In genomic region chr21:24428539-24429186, GRCh38 we compare ENCODE assay signal across 8 cellular contexts.
DNase-seq lines count a peak whose midpoint lies in the region; ATAC-seq, FAIRE-seq and TF ChIP-seq lines count a peak whose summit lies in the region.

No MANE protein-coding gene starts in this region.

- DNase-seq in GM12892 (ENCODE audit: insufficient read length): no peak
- no peak for DNase-seq in NCI-H510A (lab: John Stamatoyannopoulos, UW)
- no peak for DNase-seq in erythroblast (lab: John Stamatoyannopoulos, UW)
- DNase-seq in HuH-7.5 (ENCODE audit: low spot score): no peak
- DNase-seq in GM23248: no peak

- H3K4me2 ChIP-seq in GM23248 (ENCODE audit: unreplicated experiment): no peak overlapping the region

- in situ Hi-C loops in GM23248 (cut with MboI): no loop called here

- no peak overlapping the region for H3K27ac ChIP-seq in duodenal mucosa (ENCODE audit: low read depth, low read length)
- no peak overlapping the region for H3K27ac ChIP-seq in GM23248

- H3K9ac ChIP-seq in duodenal mucosa (ENCODE audit: low read depth in 1 of 2, low read length in 2 of 2) (no peak overlapping the region), GM23248 (no peak overlapping the region)

- H2AFZ ChIP-seq in GM23248: no peak overlapping the region

- H4K20me1 ChIP-seq in GM23248 (ENCODE audit: insufficient read depth): no peaks in the 10 kb centered on the region

- H3K79me2 ChIP-seq in GM23248 (ENCODE audit: insufficient read depth): no peaks in the 10 kb centered on the region

- TF ChIP-seq POLR2A in GM12892 (IDR thresholded peaks at IDR 0.05; ENCODE audit: low read depth, low read length) (no peak), erythroblast (IDR thresholded peaks at IDR 0.05; ENCODE audit: low read length) (no peak)

- FAIRE-seq in GM12892 (lab: Jason Lieb, UNC): peak; percentile 33

- no peaks in the 10 kb centered on the region for H3F3A ChIP-seq in GM23248 (ENCODE audit: insufficient read depth)

- H3K9me3 ChIP-seq in duodenal mucosa (ENCODE audit: control insufficient read depth in 1 of 2, low read length in 2 of 2): peaks cover 4 to 6% of the 10 kb centered on the region in 2 donors
- no peaks in the 10 kb centered on the region for H3K9me3 ChIP-seq in GM23248 (ENCODE audit: low read depth)

- no peaks in the 10 kb centered on the region for H3K9me2 ChIP-seq in GM23248 (ENCODE audit: insufficient read depth)

- 21 to 25% methylated on average over 7 of the region's 7 CpGs for WGBS in GM23248 (ENCODE audit: low coverage in 1 of 2, low lambda C conversion rate in 2 of 2, missing lambda C conversion rate in 2 of 2), 2 experiments

- no peaks in the 10 kb centered on the region for H3K27me3 ChIP-seq in duodenal mucosa (ENCODE audit: control insufficient read depth in 1 of 2, insufficient read depth in 2 of 2, low read length in 2 of 2)
- no peaks in the 10 kb centered on the region for H3K27me3 ChIP-seq in GM23248 (replicated peaks; ENCODE audit: insufficient read depth)

- H3K4me3 ChIP-seq in duodenal mucosa (ENCODE audit: low read depth in 1 of 2, low read length in 2 of 2): peak overlapping the region; percentile 11 to 53
- H3K4me3 ChIP-seq in GM23248: no peak overlapping the region

- ATAC-seq in GM21381 (IDR thresholded peaks at IDR 0.05; ENCODE audit: unreplicated experiment): peak; percentile 79
- ATAC-seq in HG03565 (IDR thresholded peaks at IDR 0.05; ENCODE audit: unreplicated experiment): peak; percentile 78

- H3K36me3 ChIP-seq in duodenal mucosa (ENCODE audit: control insufficient read depth in 1 of 2, insufficient read depth in 2 of 2, low read length in 2 of 2): no peaks in the 10 kb centered on the region
- H3K36me3 ChIP-seq in GM23248 (ENCODE audit: low read depth): no peaks in the 10 kb centered on the region

- H3K4me1 ChIP-seq in duodenal mucosa (ENCODE audit: control insufficient read depth in 1 of 2, insufficient read depth in 2 of 2, low read length in 2 of 2): no peaks in the 10 kb centered on the region
- H3K4me1 ChIP-seq in GM23248 (ENCODE audit: insufficient read depth): no peaks in the 10 kb centered on the region
